ENCODE assay signal across 19 cellular contexts in genomic region chr17:16887523-16888095, GRCh38.
"Had no signal": no experiment of that assay in that cellular context is flagged by ENCODE, and none has a peak within 500 bp of the region (broad histone marks: within the 10 kb centered on the region; RNA-seq: fewer than 3 reads in every experiment).

No MANE protein-coding gene starts in this region.

- H3K9me3 Mint-ChIP-seq: immature natural killer cell; natural killer cell; stimulated activated memory B cell treated with anti-CD40 and anti-IgM and Interleukin-4, amounts not matched to agents 10 μg/mL and 1 μg/mL and 100 μg/mL, for 72 hours; type B pancreatic cell had no signal

- H3K79me2 ChIP-seq: parathyroid adenoma had no signal

- DNase-seq: effector CD4-positive, alpha-beta T cell; hypothalamus; immature natural killer cell; left ventricle myocardium superior; lower lobe of right lung; natural killer cell; right cardiac atrium; sigmoid colon; stimulated activated CD4-positive, alpha-beta T cell treated with anti-CD3 and anti-CD28 coated beads, Interleukin-4, amount 100 ng/mL, for 4 hours; stimulated activated naive CD8-positive, alpha-beta T cell treated with anti-CD3 and anti-CD28 coated beads, Interleukin-15, Interleukin-2, amounts not matched to agents 100 U/mL and 50 U/mL, for 24 hours; substantia nigra; testis had no signal

- H3K27ac ChIP-seq: dorsolateral prefrontal cortex, lower lobe of right lung, neutrophil, parathyroid adenoma, prostate gland, sigmoid colon, testis, tibial artery had no signal

- H3K9ac ChIP-seq: parathyroid adenoma had no signal

- H3K36me3 Mint-ChIP-seq: immature natural killer cell; natural killer cell; stimulated activated memory B cell treated with anti-CD40 and anti-IgM and Interleukin-4, amounts not matched to agents 10 μg/mL and 1 μg/mL and 100 μg/mL, for 72 hours; type B pancreatic cell had no signal

- H3K4me1 ChIP-seq: lower lobe of right lung, parathyroid adenoma, prostate gland, sigmoid colon, testis had no signal

- H3K27me3 ChIP-seq: dorsolateral prefrontal cortex, neutrophil, sigmoid colon, testis, tibial artery had no signal

- H3K4me1 Mint-ChIP-seq: immature natural killer cell, natural killer cell had no signal

- H2AFZ ChIP-seq: parathyroid adenoma had no signal

- H3K27me3 Mint-ChIP-seq: stimulated activated memory B cell treated with anti-CD40 and anti-IgM and Interleukin-4, amounts not matched to agents 10 μg/mL and 1 μg/mL and 100 μg/mL, for 72 hours had no signal

- H3K4me3 Mint-ChIP-seq: immature natural killer cell; natural killer cell; stimulated activated memory B cell treated with anti-CD40 and anti-IgM and Interleukin-4, amounts not matched to agents 10 μg/mL and 1 μg/mL and 100 μg/mL, for 72 hours; type B pancreatic cell had no signal

- H3K9me3 ChIP-seq: lower lobe of right lung, neutrophil, prostate gland, sigmoid colon, testis, tibial artery had no signal

- H3K27ac Mint-ChIP-seq: immature natural killer cell; natural killer cell; stimulated activated memory B cell treated with anti-CD40 and anti-IgM and Interleukin-4, amounts not matched to agents 10 μg/mL and 1 μg/mL and 100 μg/mL, for 72 hours; type B pancreatic cell had no signal
